ENCODE assay signal across 1 cellular context in the genomic region with DNA sequence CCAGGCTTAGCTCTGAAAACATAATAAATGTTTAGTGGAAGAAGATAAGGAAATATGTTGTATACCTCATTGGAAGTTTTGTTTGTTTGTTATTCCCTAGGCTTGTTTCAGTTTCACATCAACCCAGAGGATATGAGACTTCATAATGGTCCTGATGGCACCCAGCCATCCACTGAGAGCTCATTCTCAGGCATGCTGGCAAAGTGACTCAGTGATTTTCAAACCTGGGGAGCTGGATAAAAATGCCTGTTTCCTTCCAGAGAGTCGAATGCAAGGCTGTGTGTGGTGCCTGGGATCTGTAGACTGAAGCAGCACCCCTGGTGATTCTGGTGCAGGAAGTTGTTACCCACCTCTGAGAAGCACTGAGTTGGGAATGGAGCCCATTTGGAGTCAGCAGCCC.
TF ChIP-seq lines count a peak whose summit lies in the region.

No MANE protein-coding gene starts in this region.

TF ChIP-seq in GM23338, 12 proteins besides CTCF, POLR2A, EP300 and RAD21 (continued from another document):
- TF ChIP-seq, protein P1, sequence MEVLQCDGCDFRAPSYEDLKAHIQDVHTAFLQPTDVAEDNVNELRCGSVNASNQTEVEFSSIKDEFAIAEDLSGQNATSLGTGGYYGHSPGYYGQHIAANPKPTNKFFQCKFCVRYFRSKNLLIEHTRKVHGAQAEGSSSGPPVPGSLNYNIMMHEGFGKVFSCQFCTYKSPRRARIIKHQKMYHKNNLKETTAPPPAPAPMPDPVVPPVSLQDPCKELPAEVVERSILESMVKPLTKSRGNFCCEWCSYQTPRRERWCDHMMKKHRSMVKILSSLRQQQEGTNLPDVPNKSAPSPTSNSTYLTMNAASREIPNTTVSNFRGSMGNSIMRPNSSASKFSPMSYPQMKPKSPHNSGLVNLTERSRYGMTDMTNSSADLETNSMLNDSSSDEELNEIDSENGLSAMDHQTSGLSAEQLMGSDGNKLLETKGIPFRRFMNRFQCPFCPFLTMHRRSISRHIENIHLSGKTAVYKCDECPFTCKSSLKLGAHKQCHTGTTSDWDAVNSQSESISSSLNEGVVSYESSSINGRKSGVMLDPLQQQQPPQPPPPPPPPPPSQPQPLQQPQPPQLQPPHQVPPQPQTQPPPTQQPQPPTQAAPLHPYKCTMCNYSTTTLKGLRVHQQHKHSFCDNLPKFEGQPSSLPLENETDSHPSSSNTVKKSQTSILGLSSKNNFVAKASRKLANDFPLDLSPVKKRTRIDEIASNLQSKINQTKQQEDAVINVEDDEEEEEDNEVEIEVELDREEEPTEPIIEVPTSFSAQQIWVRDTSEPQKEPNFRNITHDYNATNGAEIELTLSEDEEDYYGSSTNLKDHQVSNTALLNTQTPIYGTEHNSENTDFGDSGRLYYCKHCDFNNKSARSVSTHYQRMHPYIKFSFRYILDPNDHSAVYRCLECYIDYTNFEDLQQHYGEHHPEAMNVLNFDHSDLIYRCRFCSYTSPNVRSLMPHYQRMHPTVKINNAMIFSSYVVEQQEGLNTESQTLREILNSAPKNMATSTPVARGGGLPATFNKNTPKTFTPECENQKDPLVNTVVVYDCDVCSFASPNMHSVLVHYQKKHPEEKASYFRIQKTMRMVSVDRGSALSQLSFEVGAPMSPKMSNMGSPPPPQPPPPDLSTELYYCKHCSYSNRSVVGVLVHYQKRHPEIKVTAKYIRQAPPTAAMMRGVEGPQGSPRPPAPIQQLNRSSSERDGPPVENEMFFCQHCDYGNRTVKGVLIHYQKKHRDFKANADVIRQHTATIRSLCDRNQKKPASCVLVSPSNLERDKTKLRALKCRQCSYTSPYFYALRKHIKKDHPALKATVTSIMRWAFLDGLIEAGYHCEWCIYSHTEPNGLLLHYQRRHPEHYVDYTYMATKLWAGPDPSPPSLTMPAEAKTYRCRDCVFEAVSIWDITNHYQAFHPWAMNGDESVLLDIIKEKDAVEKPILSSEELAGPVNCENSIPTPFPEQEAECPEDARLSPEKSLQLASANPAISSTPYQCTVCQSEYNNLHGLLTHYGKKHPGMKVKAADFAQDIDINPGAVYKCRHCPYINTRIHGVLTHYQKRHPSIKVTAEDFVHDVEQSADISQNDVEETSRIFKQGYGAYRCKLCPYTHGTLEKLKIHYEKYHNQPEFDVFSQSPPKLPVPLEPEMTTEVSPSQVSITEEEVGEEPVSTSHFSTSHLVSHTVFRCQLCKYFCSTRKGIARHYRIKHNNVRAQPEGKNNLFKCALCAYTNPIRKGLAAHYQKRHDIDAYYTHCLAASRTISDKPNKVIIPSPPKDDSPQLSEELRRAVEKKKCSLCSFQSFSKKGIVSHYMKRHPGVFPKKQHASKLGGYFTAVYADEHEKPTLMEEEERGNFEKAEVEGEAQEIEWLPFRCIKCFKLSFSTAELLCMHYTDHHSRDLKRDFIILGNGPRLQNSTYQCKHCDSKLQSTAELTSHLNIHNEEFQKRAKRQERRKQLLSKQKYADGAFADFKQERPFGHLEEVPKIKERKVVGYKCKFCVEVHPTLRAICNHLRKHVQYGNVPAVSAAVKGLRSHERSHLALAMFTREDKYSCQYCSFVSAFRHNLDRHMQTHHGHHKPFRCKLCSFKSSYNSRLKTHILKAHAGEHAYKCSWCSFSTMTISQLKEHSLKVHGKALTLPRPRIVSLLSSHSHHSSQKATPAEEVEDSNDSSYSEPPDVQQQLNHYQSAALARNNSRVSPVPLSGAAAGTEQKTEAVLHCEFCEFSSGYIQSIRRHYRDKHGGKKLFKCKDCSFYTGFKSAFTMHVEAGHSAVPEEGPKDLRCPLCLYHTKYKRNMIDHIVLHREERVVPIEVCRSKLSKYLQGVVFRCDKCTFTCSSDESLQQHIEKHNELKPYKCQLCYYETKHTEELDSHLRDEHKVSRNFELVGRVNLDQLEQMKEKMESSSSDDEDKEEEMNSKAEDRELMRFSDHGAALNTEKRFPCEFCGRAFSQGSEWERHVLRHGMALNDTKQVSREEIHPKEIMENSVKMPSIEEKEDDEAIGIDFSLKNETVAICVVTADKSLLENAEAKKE (CRISPR knock-in tag; IDR thresholded peaks at IDR 0.05), result no peak
- TF ChIP-seq CREB1 (CRISPR knock-in tag; IDR thresholded peaks at IDR 0.05; ENCODE audit: low read depth), result no peak
- no peak for TF ChIP-seq EZH2phosphoT487 (IDR thresholded peaks at IDR 0.05; ENCODE audit: unreplicated experiment)
- no peak for TF ChIP-seq POLR2AphosphoS5 (IDR thresholded peaks at IDR 0.05; ENCODE audit: low read depth)
- no peak for TF ChIP-seq NANOG (IDR thresholded peaks at IDR 0.05; ENCODE audit: borderline replicate concordance)
- TF ChIP-seq ZNF114 (CRISPR knock-in tag; IDR thresholded peaks at IDR 0.05), result no peak
- TF ChIP-seq ZNF331 (CRISPR knock-in tag; IDR thresholded peaks at IDR 0.05; ENCODE audit: low read depth), result no peak
